10 cellular contexts compared by ENCODE assay signal in the genomic region with DNA sequence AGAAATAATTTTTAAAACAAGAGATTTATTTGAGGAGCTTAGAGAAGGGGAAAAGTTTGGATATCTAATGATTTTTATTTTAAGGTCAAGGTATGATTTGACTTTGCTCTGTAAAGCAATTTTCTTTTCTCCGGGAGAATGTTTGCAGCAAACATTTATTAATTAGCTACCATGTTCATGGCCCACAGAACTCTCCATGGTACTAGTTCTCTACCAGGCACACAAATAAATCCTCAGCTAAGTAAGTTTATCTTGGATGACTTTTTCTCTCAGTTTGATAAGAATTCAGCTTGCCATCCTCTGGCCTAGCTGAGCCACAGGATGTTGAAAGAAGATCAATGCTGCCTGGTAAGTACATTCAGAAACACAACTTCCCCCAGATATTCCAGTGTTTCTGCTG.
"Had no signal": no experiment of that assay in that cellular context is flagged by ENCODE, and none has a peak within 500 bp of the region (broad histone marks: within the 10 kb centered on the region; RNA-seq: fewer than 3 reads in every experiment).

No MANE protein-coding gene starts in this region.

- H3K27ac ChIP-seq: GM23248 had no signal

- ATAC-seq: HepG2, K562 had no signal

- DNase-seq: GM23248, H9, HCEC 1CT, Kasumi-1, KG1 had no signal

- H3K9ac ChIP-seq: GM23248 had no signal

- H3K36me3 Mint-ChIP-seq: IgD-negative memory B cell had no signal

- H3K4me3 ChIP-seq: GM23248, K562 had no signal

- FAIRE-seq: H1, H54, HepG2, K562 had no signal

- H3K4me1 Mint-ChIP-seq: H9, IgD-negative memory B cell had no signal

- H3K27ac Mint-ChIP-seq: H9, IgD-negative memory B cell had no signal

- H2AFZ ChIP-seq: GM23248 had no signal

- H3K4me3 Mint-ChIP-seq: H9, IgD-negative memory B cell had no signal
